8 cellular contexts compared by ENCODE assay signal in the genomic region with DNA sequence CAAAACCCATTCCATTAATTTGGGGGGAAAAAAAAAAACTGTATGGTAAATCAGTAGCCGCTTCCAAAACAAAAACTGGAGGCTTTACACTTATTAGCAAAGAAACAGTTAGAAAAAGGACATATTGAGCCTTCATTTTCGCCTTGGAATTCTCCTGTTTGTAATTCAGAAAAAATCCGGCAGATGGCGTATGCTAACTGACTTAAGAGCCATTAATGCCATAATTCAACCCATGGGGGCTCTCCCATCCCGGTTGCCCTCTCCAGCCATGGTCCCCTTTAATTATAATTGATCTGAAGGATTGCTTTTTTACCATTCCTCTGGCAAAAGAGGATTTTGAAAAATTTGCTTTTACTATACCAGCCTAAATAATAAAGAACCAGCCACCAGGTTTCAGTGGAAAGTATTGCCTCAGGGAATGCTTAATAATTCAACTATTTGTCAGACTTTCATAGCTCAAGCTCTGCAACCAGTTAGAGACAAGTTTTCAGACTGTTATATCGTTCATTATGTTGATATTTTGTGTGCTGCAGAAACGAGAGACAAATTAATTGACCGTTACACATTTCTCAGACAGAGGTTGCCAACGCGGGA. TPM values are rescaled to one million over a fixed set of nuclear protein-coding genes. Genes with fewer than 3 reads are reported as not detected.
DNase-seq lines count a peak whose midpoint lies in the region; ATAC-seq and TF ChIP-seq lines count a peak whose summit lies in the region.

No MANE protein-coding gene starts in this region.

- no peak overlapping the region for H3K9ac ChIP-seq in SK-N-MC (ENCODE audit: insufficient read length)

- no peak overlapping the region for H3K27ac Mint-ChIP-seq in activated CD4-positive, alpha-beta T cell treated with anti-CD3 and anti-CD28 coated beads for 36 hours
- H3K27ac Mint-ChIP-seq in stimulated activated effector memory CD8-positive, alpha-beta T cell treated with anti-CD3 and anti-CD28 coated beads, Interleukin-12 subunit alpha, Interleukin-12 subunit beta, amount 100 ng/mL, for 72 hours: no peak overlapping the region
- H3K27ac Mint-ChIP-seq in activated T-cell treated with anti-CD3 and anti-CD28 coated beads, Interleukin-2, amount 50 U/mL, for 24 hours: no peak overlapping the region

- DNase-seq in activated CD4-positive, alpha-beta T cell treated with anti-CD3 and anti-CD28 coated beads for 36 hours: peak; percentile 48
- no peak for DNase-seq in activated CD4-positive, alpha-beta T cell treated with anti-CD3 and anti-CD28 coated beads for 1 hour
- DNase-seq in SK-N-MC (ENCODE audit: low read depth, low spot score): no peak
- peak; percentile 40 to 65 for DNase-seq in stimulated activated effector memory CD8-positive, alpha-beta T cell treated with anti-CD3 and anti-CD28 coated beads, Interleukin-12 subunit alpha, Interleukin-12 subunit beta, amount 100 ng/mL, for 72 hours (ENCODE audit: low spot score in 2 of 2)
- DNase-seq in DMS79 (lab: John Stamatoyannopoulos, UW): no peak
- DNase-seq in activated T-cell treated with anti-CD3 and anti-CD28 coated beads, Interleukin-2, amount 50 U/mL, for 24 hours: no peak
- no peak for DNase-seq in DMS 273 treated with DMSO at 0.1 percent for 48 hours (lab: John Stamatoyannopoulos, UW)

- CTCF ChIA-PET in activated CD4-positive, alpha-beta T cell treated with anti-CD3 and anti-CD28 coated beads for 36 hours (lab: Charles Lee): interaction anchor here (0.7 to 2.0 kb wide), 4 partner anchors 12 to 609 kb away, joined by 3 to 15 read pairs (median 4); no protein-coding TSS in a partner anchor

- H3K9me3 Mint-ChIP-seq in activated CD4-positive, alpha-beta T cell treated with anti-CD3 and anti-CD28 coated beads for 36 hours (ENCODE audit: low read depth): no peaks in the 10 kb centered on the region
- no peaks in the 10 kb centered on the region for H3K9me3 Mint-ChIP-seq in stimulated activated effector memory CD8-positive, alpha-beta T cell treated with anti-CD3 and anti-CD28 coated beads, Interleukin-12 subunit alpha, Interleukin-12 subunit beta, amount 100 ng/mL, for 72 hours
- H3K9me3 Mint-ChIP-seq in activated T-cell treated with anti-CD3 and anti-CD28 coated beads, Interleukin-2, amount 50 U/mL, for 24 hours: no peaks in the 10 kb centered on the region

- H3K4me1 ChIP-seq in gastroesophageal sphincter: peaks cover 0 to 13% (median 0%) of the 10 kb centered on the region in 3 donors

- no peaks in the 10 kb centered on the region for H3K9me3 ChIP-seq in SK-N-MC (ENCODE audit: low read depth, low read length)
- no peaks in the 10 kb centered on the region for H3K9me3 ChIP-seq in gastroesophageal sphincter

- peak overlapping the region; percentile 54 for H3K4me3 ChIP-seq in SK-N-MC
- H3K4me3 ChIP-seq in gastroesophageal sphincter: no peak overlapping the region

- ATAC-seq in activated CD4-positive, alpha-beta T cell treated with anti-CD3 and anti-CD28 coated beads for 36 hours: no peak
- no peak for ATAC-seq in gastroesophageal sphincter
- ATAC-seq in stimulated activated effector memory CD8-positive, alpha-beta T cell treated with anti-CD3 and anti-CD28 coated beads, Interleukin-12 subunit alpha, Interleukin-12 subunit beta, amount 100 ng/mL, for 72 hours: no peak

- 28 to 34% methylated on average over 10 of the region's 10 CpGs for WGBS in gastroesophageal sphincter (ENCODE audit: low coverage in 1 of 2), 2 donors

- H3K27ac ChIP-seq in SK-N-MC (peak overlapping the region; percentile 62), gastroesophageal sphincter (no peak overlapping the region)

- no peak overlapping the region for H3K4me3 Mint-ChIP-seq in activated CD4-positive, alpha-beta T cell treated with anti-CD3 and anti-CD28 coated beads for 36 hours
- H3K4me3 Mint-ChIP-seq in stimulated activated effector memory CD8-positive, alpha-beta T cell treated with anti-CD3 and anti-CD28 coated beads, Interleukin-12 subunit alpha, Interleukin-12 subunit beta, amount 100 ng/mL, for 72 hours: no peak overlapping the region
- H3K4me3 Mint-ChIP-seq in activated T-cell treated with anti-CD3 and anti-CD28 coated beads, Interleukin-2, amount 50 U/mL, for 24 hours: no peak overlapping the region

- no peak for TF ChIP-seq POLR2A in gastroesophageal sphincter (IDR thresholded peaks at IDR 0.05)

- TF ChIP-seq CTCF in gastroesophageal sphincter (IDR thresholded peaks at IDR 0.05): peak; percentile 68 to 86 (median 80)

- POLR2A ChIA-PET in activated CD4-positive, alpha-beta T cell treated with anti-CD3 and anti-CD28 coated beads for 36 hours (lab: Charles Lee): no interaction called here

- peaks cover 7% of the 10 kb centered on the region for H3K4me1 Mint-ChIP-seq in activated CD4-positive, alpha-beta T cell treated with anti-CD3 and anti-CD28 coated beads for 36 hours
- peaks cover 5% of the 10 kb centered on the region for H3K4me1 Mint-ChIP-seq in stimulated activated effector memory CD8-positive, alpha-beta T cell treated with anti-CD3 and anti-CD28 coated beads, Interleukin-12 subunit alpha, Interleukin-12 subunit beta, amount 100 ng/mL, for 72 hours
- H3K4me1 Mint-ChIP-seq in activated T-cell treated with anti-CD3 and anti-CD28 coated beads, Interleukin-2, amount 50 U/mL, for 24 hours (ENCODE audit: low read depth): peaks cover 8% of the 10 kb centered on the region

- H3K36me3 Mint-ChIP-seq in activated CD4-positive, alpha-beta T cell treated with anti-CD3 and anti-CD28 coated beads for 36 hours (ENCODE audit: low read depth): no peaks in the 10 kb centered on the region
- no peaks in the 10 kb centered on the region for H3K36me3 Mint-ChIP-seq in stimulated activated effector memory CD8-positive, alpha-beta T cell treated with anti-CD3 and anti-CD28 coated beads, Interleukin-12 subunit alpha, Interleukin-12 subunit beta, amount 100 ng/mL, for 72 hours
- H3K36me3 Mint-ChIP-seq in activated T-cell treated with anti-CD3 and anti-CD28 coated beads, Interleukin-2, amount 50 U/mL, for 24 hours (ENCODE audit: low read depth): peaks cover 1% of the 10 kb centered on the region

- H3K27me3 Mint-ChIP-seq in activated CD4-positive, alpha-beta T cell treated with anti-CD3 and anti-CD28 coated beads for 36 hours: no peaks in the 10 kb centered on the region
- no peaks in the 10 kb centered on the region for H3K27me3 Mint-ChIP-seq in activated T-cell treated with anti-CD3 and anti-CD28 coated beads, Interleukin-2, amount 50 U/mL, for 24 hours

- H3K36me3 ChIP-seq in SK-N-MC (ENCODE audit: insufficient read depth, low read length) (no peaks in the 10 kb centered on the region), gastroesophageal sphincter (no peaks in the 10 kb centered on the region)

- intact Hi-C loops in activated CD4-positive, alpha-beta T cell treated with anti-CD3 and anti-CD28 coated beads for 36 hours (cut with DNase I, micrococcal nuclease): loop anchor here (1.0 to 5.0 kb wide), 6 partner anchors 28 to 841 kb away; a partner anchor contains a TSS

- TF ChIP-seq EP300 in gastroesophageal sphincter (IDR thresholded peaks at IDR 0.05): no peak

- no peaks in the 10 kb centered on the region for H3K27me3 ChIP-seq in gastroesophageal sphincter

RNA-seq across cellular contexts. Expression of a gene that starts 9.4 kb away (rescaled TPM):
- total RNA-seq in activated CD4-positive, alpha-beta T cell treated with anti-CD3 and anti-CD28 coated beads for 36 hours: 1,000 to 10,000 TPM; 1,807 to 1,945 TPM
- 1,000 to 10,000 TPM in 3 of 4 donors, 100 to 1,000 TPM in 1; 852 to 2,330 (median 1,498) TPM for total RNA-seq in gastroesophageal sphincter

RNA-seq across cellular contexts. Expression of a gene that starts 18.9 kb away (rescaled TPM):
- 10 to 100 TPM; 25.1 to 26.0 TPM for total RNA-seq in activated CD4-positive, alpha-beta T cell treated with anti-CD3 and anti-CD28 coated beads for 36 hours
- total RNA-seq in gastroesophageal sphincter: 10 to 100 TPM; 17.1 to 32.7 (median 23.6) TPM

RNA-seq across cellular contexts. Expression of a gene that starts 28.5 kb away (rescaled TPM):
- total RNA-seq in activated CD4-positive, alpha-beta T cell treated with anti-CD3 and anti-CD28 coated beads for 36 hours: 10 to 100 TPM; 18.1 to 20.0 TPM
- 10 to 100 TPM in 1 of 4 donors, 1 to 10 TPM in 3; 7.8 to 11.4 (median 8.8) TPM for total RNA-seq in gastroesophageal sphincter

Comparison
In these comparisons a context has a peak if more than half of its experiments do, and no peak if none do; other contexts are left out.
1. DNase-seq: peak in activated CD4-positive, alpha-beta T cell treated with anti-CD3 and anti-CD28 coated beads for 36 hours (single experiment) and stimulated activated effector memory CD8-positive, alpha-beta T cell treated with anti-CD3 and anti-CD28 coated beads, Interleukin-12 subunit alpha, Interleukin-12 subunit beta, amount 100 ng/mL, for 72 hours (2 of 2); none in activated CD4-positive, alpha-beta T cell treated with anti-CD3 and anti-CD28 coated beads for 1 hour (single experiment), SK-N-MC (single experiment), DMS79 (single experiment), activated T-cell treated with anti-CD3 and anti-CD28 coated beads, Interleukin-2, amount 50 U/mL, for 24 hours (single experiment) and DMS 273 treated with DMSO at 0.1 percent for 48 hours (single experiment).